ENCODE assay signal across 11 cellular contexts in the genomic region with DNA sequence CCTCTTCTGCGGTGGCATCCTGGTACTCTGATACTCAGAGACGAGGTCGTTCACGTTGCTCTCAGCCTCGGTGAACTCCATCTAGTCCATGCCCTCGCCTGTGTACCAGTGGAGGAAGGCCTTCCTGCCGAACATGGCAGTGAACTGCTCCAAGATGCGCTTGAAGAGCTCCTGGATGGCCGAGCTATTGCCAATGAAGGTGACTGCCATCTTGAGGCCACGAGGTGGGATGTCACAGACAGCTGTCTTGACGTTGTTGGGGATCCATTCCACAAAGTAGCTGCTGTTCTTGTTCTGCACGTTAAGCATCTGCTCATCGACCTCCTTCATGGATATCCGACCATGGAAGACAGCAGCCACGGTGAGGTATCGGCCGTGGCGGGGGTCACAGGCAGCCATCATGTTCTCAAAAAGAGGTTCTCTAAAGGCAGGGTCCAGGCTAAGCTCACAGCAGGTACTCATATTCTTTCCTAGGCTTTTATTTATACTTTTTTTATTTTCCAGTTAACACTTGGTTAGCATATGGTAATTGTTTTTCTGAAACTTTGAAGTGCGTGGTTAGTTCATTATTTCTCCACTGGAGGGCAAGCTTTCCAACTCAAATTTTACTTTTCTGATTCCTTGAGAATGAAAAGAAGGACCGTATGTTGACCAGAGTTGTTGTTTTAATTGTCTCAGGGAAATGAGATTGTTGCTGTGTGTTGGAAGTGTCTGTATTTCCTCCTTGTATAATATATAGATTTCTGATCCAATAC.
DNase-seq lines count a peak whose midpoint lies in the region; ATAC-seq and TF ChIP-seq lines count a peak whose summit lies in the region.
"Had no signal": no experiment of that assay in that cellular context is flagged by ENCODE, and none has a peak within 500 bp of the region (broad histone marks: within the 10 kb centered on the region; RNA-seq: fewer than 3 reads in every experiment).

No MANE protein-coding gene starts in this region.

- no peak overlapping the region for H3K27ac Mint-ChIP-seq in activated T-helper 2 cell treated with anti-CD3 and anti-CD28 coated beads, Interferon-gamma antibody, Interleukin-2, Interleukin-4, amounts not matched to agents 10 μg/mL and 5 μg/mL and 100 μg/mL, durations not matched to agents 14 hours and 24 hours and 36 hours
- H3K27ac Mint-ChIP-seq: T-helper 2 cell treated with Interferon-gamma antibody and Interleukin-4, amounts not matched to agents 5 μg/mL and 100 μg/mL, for 36 hours had no signal

- H3K27me3 Mint-ChIP-seq in activated T-helper 2 cell treated with anti-CD3 and anti-CD28 coated beads, Interferon-gamma antibody, Interleukin-2, Interleukin-4, amounts not matched to agents 10 μg/mL and 5 μg/mL and 100 μg/mL, durations not matched to agents 14 hours and 24 hours and 36 hours (ENCODE audit: low read depth) = peaks cover 3% of the 10 kb centered on the region

- no peak for TF ChIP-seq POLR2A in adrenal gland (IDR thresholded peaks at IDR 0.05)

- H3K4me3 Mint-ChIP-seq in activated T-helper 2 cell treated with anti-CD3 and anti-CD28 coated beads, Interferon-gamma antibody, Interleukin-2, Interleukin-4, amounts not matched to agents 10 μg/mL and 5 μg/mL and 100 μg/mL, durations not matched to agents 14 hours and 24 hours and 36 hours (ENCODE audit: low read depth) = no peak overlapping the region
- H3K4me3 Mint-ChIP-seq: T-helper 2 cell treated with Interferon-gamma antibody and Interleukin-4, amounts not matched to agents 5 μg/mL and 100 μg/mL, for 36 hours had no signal

- H3K9me3 ChIP-seq in BE2C = no peaks in the 10 kb centered on the region
- no peaks in the 10 kb centered on the region for H3K9me3 ChIP-seq in adrenal gland (replicated peaks in 1 of 3)
- no peaks in the 10 kb centered on the region for H3K9me3 ChIP-seq in mucosa of descending colon

- no peak overlapping the region for H3K4me3 ChIP-seq in BE2C (ENCODE audit: low read depth, low read length)
- H3K4me3 ChIP-seq in adrenal gland = no peak overlapping the region
- H3K4me3 ChIP-seq in coronary artery = no peak overlapping the region
- no peak overlapping the region for H3K4me3 ChIP-seq in mucosa of descending colon
- H3K4me3 ChIP-seq: lung had no signal

- peak; percentile 45; the same call in 1 of the 2 replicates for TF ChIP-seq CTCF in BE2C (IDR thresholded peaks at IDR 0.05; ENCODE audit: low read depth, low read length)
- peak in 4 of 6 experiments; percentile 28 to 45 (median 44) for TF ChIP-seq CTCF in adrenal gland (IDR thresholded peaks at IDR 0.05)
- no peak for TF ChIP-seq CTCF in coronary artery (IDR thresholded peaks at IDR 0.05)
- no peak for TF ChIP-seq CTCF in mucosa of descending colon (IDR thresholded peaks at IDR 0.05)

- DNase-seq in BE2C (no peak), HCEC 1CT (peak; percentile 20), adrenal gland (no peak), kidney glomerular epithelial cell (lab: John Stamatoyannopoulos, UW) (peak; percentile 8), coronary artery (ENCODE audit: low spot score) (no peak), mucosa of descending colon (no peak), glomerular visceral epithelial cell (ENCODE audit: extremely low spot score) (no peak)
- no peak for DNase-seq in activated T-helper 2 cell treated with anti-CD3 and anti-CD28 coated beads, Interferon-gamma antibody, Interleukin-2, Interleukin-4, amounts not matched to agents 10 μg/mL and 5 μg/mL and 100 μg/mL, durations not matched to agents 14 hours and 24 hours and 36 hours (ENCODE audit: low spot score)
- DNase-seq: NCI-H2081 treated with DMSO at 0.1 percent for 48 hours had no signal

- no peaks in the 10 kb centered on the region for H3K9me3 Mint-ChIP-seq in activated T-helper 2 cell treated with anti-CD3 and anti-CD28 coated beads, Interferon-gamma antibody, Interleukin-2, Interleukin-4, amounts not matched to agents 10 μg/mL and 5 μg/mL and 100 μg/mL, durations not matched to agents 14 hours and 24 hours and 36 hours
- H3K9me3 Mint-ChIP-seq: T-helper 2 cell treated with Interferon-gamma antibody and Interleukin-4, amounts not matched to agents 5 μg/mL and 100 μg/mL, for 36 hours had no signal

- H3K36me3 Mint-ChIP-seq in activated T-helper 2 cell treated with anti-CD3 and anti-CD28 coated beads, Interferon-gamma antibody, Interleukin-2, Interleukin-4, amounts not matched to agents 10 μg/mL and 5 μg/mL and 100 μg/mL, durations not matched to agents 14 hours and 24 hours and 36 hours (ENCODE audit: low read depth) = no peaks in the 10 kb centered on the region

- WGBS in adrenal gland, 4 donors = 73 to 86% (median 85%) methylated on average over 12 to 20 of the region's 20 CpGs

- H3K27me3 ChIP-seq in BE2C = no peaks in the 10 kb centered on the region
- no peaks in the 10 kb centered on the region for H3K27me3 ChIP-seq in adrenal gland

- no peaks in the 10 kb centered on the region for H3K36me3 ChIP-seq in BE2C
- no peaks in the 10 kb centered on the region for H3K36me3 ChIP-seq in adrenal gland (replicated peaks in 1 of 2)
- no peaks in the 10 kb centered on the region for H3K36me3 ChIP-seq in mucosa of descending colon (ENCODE audit: low read depth)

- H3K27ac ChIP-seq in adrenal gland (no peak overlapping the region), coronary artery (no peak overlapping the region)

- no peaks in the 10 kb centered on the region for H3K4me1 ChIP-seq in BE2C
- H3K4me1 ChIP-seq in adrenal gland (replicated peaks in 1 of 2) = no peaks in the 10 kb centered on the region
- H3K4me1 ChIP-seq in mucosa of descending colon (ENCODE audit: low read depth) = no peaks in the 10 kb centered on the region

- peaks cover 14% of the 10 kb centered on the region for H3K4me1 Mint-ChIP-seq in activated T-helper 2 cell treated with anti-CD3 and anti-CD28 coated beads, Interferon-gamma antibody, Interleukin-2, Interleukin-4, amounts not matched to agents 10 μg/mL and 5 μg/mL and 100 μg/mL, durations not matched to agents 14 hours and 24 hours and 36 hours (ENCODE audit: low read depth)

- intact Hi-C loops in adrenal gland (cut with DNase I) (loop anchor here in 1 of 2 donors (10.0 kb wide), 1 partner anchor 270 kb away; no protein-coding TSS in a partner anchor), mucosa of descending colon (cut with DNase I, micrococcal nuclease) (no loop called here)
- intact Hi-C loops in activated T-helper 2 cell treated with anti-CD3 and anti-CD28 coated beads, Interferon-gamma antibody, Interleukin-2, Interleukin-4, amounts not matched to agents 10 μg/mL and 5 μg/mL and 100 μg/mL, durations not matched to agents 14 hours and 24 hours and 36 hours (cut with micrococcal nuclease) = no loop called here

- no peak for ATAC-seq in mucosa of descending colon

Comparison
In these comparisons a context has a peak if more than half of its experiments do, and no peak if none do; other contexts are left out.
1. DNase-seq: peak in HCEC 1CT (single experiment) and kidney glomerular epithelial cell (single experiment); none in BE2C (single experiment), adrenal gland (0 of 7), coronary artery (single experiment), mucosa of descending colon (0 of 3), glomerular visceral epithelial cell (single experiment) and activated T-helper 2 cell treated with anti-CD3 and anti-CD28 coated beads, Interferon-gamma antibody, Interleukin-2, Interleukin-4, amounts not matched to agents 10 μg/mL and 5 μg/mL and 100 μg/mL, durations not matched to agents 14 hours and 24 hours and 36 hours (single experiment).
2. CTCF ChIP-seq: peak in BE2C (single experiment) and adrenal gland (4 of 6); none in coronary artery (single experiment) and mucosa of descending colon (single experiment).